13 cellular contexts compared by ENCODE assay signal in genomic region chr2:241977557-241978300, GRCh38.
"Had no signal": no experiment of that assay in that cellular context is flagged by ENCODE, and none has a peak within 500 bp of the region (broad histone marks: within the 10 kb centered on the region; RNA-seq: fewer than 3 reads in every experiment).

No MANE protein-coding gene starts in this region.

- FAIRE-seq: islet of Langerhans had no signal

- H3K27ac Mint-ChIP-seq: activated T-cell treated with anti-CD3 and anti-CD28 coated beads, Interleukin-2, amount 50 U/mL, for 72 hours had no signal

- H3K4me3 ChIP-seq: breast epithelium, dorsolateral prefrontal cortex, esophagus squamous epithelium, left ventricle myocardium inferior, ovary, transverse colon had no signal

- H3K36me3 ChIP-seq: breast epithelium, left ventricle myocardium inferior, ovary, transverse colon had no signal

- ATAC-seq: activated T-cell treated with anti-CD3 and anti-CD28 coated beads, Interleukin-2, amount 50 U/mL, for 72 hours had no signal

- H3K27me3 ChIP-seq: breast epithelium, dorsolateral prefrontal cortex, esophagus squamous epithelium, ovary, transverse colon had no signal

- H3K9me3 ChIP-seq: breast epithelium, esophagus squamous epithelium, ovary, transverse colon had no signal

- H3K9me3 Mint-ChIP-seq: activated T-cell treated with anti-CD3 and anti-CD28 coated beads, Interleukin-2, amount 50 U/mL, for 72 hours had no signal

- DNase-seq: activated gamma-delta T cell treated with Interleukin-2 at 50 U/mL for 16 hours; activated T-cell treated with anti-CD3 and anti-CD28 coated beads, Interleukin-2, amount 50 U/mL, for 72 hours; aorta; esophagus squamous epithelium; foreskin fibroblast; left ventricle myocardium inferior; mesenchymal stem cell; ovary; stimulated activated CD4-positive, alpha-beta T cell treated with anti-CD3 and anti-CD28 coated beads, Interleukin-4, amount 100 ng/mL, for 4 hours; transverse colon had no signal

- H3K4me3 Mint-ChIP-seq: activated T-cell treated with anti-CD3 and anti-CD28 coated beads, Interleukin-2, amount 50 U/mL, for 72 hours had no signal

- H3K27ac ChIP-seq: breast epithelium, dorsolateral prefrontal cortex, esophagus squamous epithelium, left ventricle myocardium inferior, ovary, transverse colon had no signal

- H3K4me1 ChIP-seq: breast epithelium, esophagus squamous epithelium, left ventricle myocardium inferior, transverse colon had no signal
